ENCODE assay signal across 8 cellular contexts in the genomic region with DNA sequence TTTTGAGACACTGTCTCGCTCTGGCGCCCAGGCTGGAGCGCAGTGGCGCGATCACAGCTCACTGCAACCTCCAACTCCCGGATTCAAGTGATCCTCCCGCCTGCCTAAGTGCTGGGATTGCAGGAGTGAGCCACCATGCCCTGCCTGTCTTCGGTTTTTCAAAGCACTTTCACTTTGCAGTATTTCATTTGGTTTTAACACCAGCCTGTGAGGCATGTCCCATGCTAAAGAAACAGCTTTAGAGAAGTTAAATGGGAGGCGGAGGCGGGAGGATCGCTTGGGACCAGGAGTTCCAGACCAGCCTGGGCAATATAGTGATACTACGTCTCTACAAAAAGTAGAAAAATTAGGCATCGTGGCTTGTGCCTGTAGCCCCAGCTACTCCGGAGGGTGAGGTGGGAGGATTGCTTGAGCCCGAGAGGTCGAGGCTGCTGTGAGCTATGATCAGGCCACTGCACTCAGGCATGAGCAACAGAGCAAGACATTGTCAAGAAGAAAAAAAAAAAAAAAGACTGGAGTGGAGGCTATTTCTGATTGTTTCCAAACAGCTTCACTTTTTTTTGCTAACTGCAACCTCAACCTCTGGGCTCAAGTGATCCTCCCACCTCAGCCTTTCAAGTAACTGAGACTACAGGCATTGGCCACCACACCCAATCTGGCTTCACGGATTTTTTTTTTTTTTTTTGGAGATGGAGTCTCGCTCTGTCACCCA. TPM values are rescaled to one million over a fixed set of nuclear protein-coding genes. Genes with fewer than 3 reads are reported as not detected.
DNase-seq lines count a peak whose midpoint lies in the region; ATAC-seq, FAIRE-seq and TF ChIP-seq lines count a peak whose summit lies in the region.

No MANE protein-coding gene starts in this region.

- ATAC-seq in Panc1 (no peak), GM21447 (IDR thresholded peaks at IDR 0.05; ENCODE audit: unreplicated experiment) (no peak)

- peak overlapping the region; percentile 99 for H3K4me3 Mint-ChIP-seq in neural crest cell

- no peaks in the 10 kb centered on the region for H3K27me3 Mint-ChIP-seq in neural crest cell (ENCODE audit: low read depth)

- peak overlapping the region; percentile 91 to 96 for H3K9ac ChIP-seq in duodenal mucosa (ENCODE audit: low read depth in 1 of 2, low read length in 2 of 2)

- no peaks in the 10 kb centered on the region for H3K27me3 ChIP-seq in Panc1 (ENCODE audit: control insufficient read depth, insufficient read depth, low read length)
- H3K27me3 ChIP-seq in duodenal mucosa (ENCODE audit: control insufficient read depth in 1 of 2, insufficient read depth in 2 of 2, low read length in 2 of 2) = no peaks in the 10 kb centered on the region

- peak overlapping the region; percentile 79 to 92 for H3K4me3 ChIP-seq in Panc1 (ENCODE audit: low read depth in 2 of 2, low read length in 2 of 2)
- peak overlapping the region; percentile 83 to 88 for H3K4me3 ChIP-seq in duodenal mucosa (ENCODE audit: low read depth in 1 of 2, low read length in 2 of 2)

- peak overlapping the region; percentile 28 for H3K27ac Mint-ChIP-seq in neural crest cell (ENCODE audit: unreplicated experiment)

- TF ChIP-seq CTCF in Panc1 (IDR thresholded peaks at IDR 0.05) (no peak), neural crest cell (conservative IDR thresholded peaks at IDR 0.05) (no peak)

- CTCF ChIA-PET in Panc1 (lab: Charles Lee) = interaction anchor here (0.6 to 1.2 kb wide), 3 partner anchors 9 to 375 kb away, joined by 5 to 6 read pairs (median 5); partner anchors contain the start of gene PRCD

- peaks cover 9% of the 10 kb centered on the region for H3K36me3 Mint-ChIP-seq in neural crest cell (ENCODE audit: low read depth)

- H3K36me3 ChIP-seq in Panc1 (ENCODE audit: control insufficient read depth, insufficient read depth, low read length) = peaks cover 14% of the 10 kb centered on the region
- peaks cover 20 to 28% of the 10 kb centered on the region in 2 donors for H3K36me3 ChIP-seq in duodenal mucosa (ENCODE audit: control insufficient read depth in 1 of 2, insufficient read depth in 2 of 2, low read length in 2 of 2)

- peak overlapping the region; percentile 86 for H3K27ac ChIP-seq in Panc1 (ENCODE audit: low read length)
- H3K27ac ChIP-seq in duodenal mucosa (ENCODE audit: low read depth, low read length) = peak overlapping the region; percentile 100

- H3K9me3 Mint-ChIP-seq in neural crest cell = no peaks in the 10 kb centered on the region

- peak; percentile 58 for FAIRE-seq in GM18507 (lab: Jason Lieb, UNC)

- DNase-seq in GM18507 (ENCODE audit: extremely low spot score, insufficient read length, low read depth) (no peak), Panc1 (ENCODE audit: low read depth, low spot score) (no peak), neural crest cell (ENCODE audit: low read depth, low spot score) (no peak), NCI-H2081 treated with DMSO at 0.1 percent for 48 hours (lab: John Stamatoyannopoulos, UW) (no peak), anterior cingulate cortex (lab: John Stamatoyannopoulos, UW) (no peak), H4 (ENCODE audit: low spot score) (no peak)

- in situ Hi-C loops in Panc1 (cut with HindIII; ENCODE audit: low pct_unique_long_range_greater_than_20kb, low sequenced_read_pairs) = no loop called here

- H3K4me1 ChIP-seq in Panc1 (ENCODE audit: control insufficient read depth, insufficient read depth, low read length) (peaks cover 6% of the 10 kb centered on the region), duodenal mucosa (ENCODE audit: control insufficient read depth in 1 of 2, insufficient read depth in 2 of 2, low read length in 2 of 2) (peaks cover 29 to 41% of the 10 kb centered on the region in 2 donors)

- no TSS peak for BruUV-seq in Panc1 (replicated peaks; lab: Mats Ljungman, UMichigan)

- POLR2A ChIA-PET in Panc1 (lab: Charles Lee) = interaction anchor here (0.6 to 0.8 kb wide), 6 partner anchors 9 to 898 kb away, joined by 3 to 10 read pairs (median 5); no protein-coding TSS in a partner anchor

- intact Hi-C loops in Panc1 (cut with micrococcal nuclease; ENCODE audit: unreplicated experiment) = no loop called here

- peaks cover 36% of the 10 kb centered on the region for H3K4me1 Mint-ChIP-seq in neural crest cell

- no peaks in the 10 kb centered on the region for H3K9me3 ChIP-seq in Panc1 (ENCODE audit: control insufficient read depth, insufficient read depth, low read depth, low read length)
- H3K9me3 ChIP-seq in duodenal mucosa (ENCODE audit: control insufficient read depth in 1 of 2, low read length in 2 of 2) = no peaks in the 10 kb centered on the region

RNA-seq across cellular contexts. Expression of gene METTL23, which starts 1.3 kb away (rescaled TPM):
- 42.8 TPM for total RNA-seq in Panc1 (2021; ENCODE audit: unreplicated experiment)
- 28.6 TPM for polyA plus RNA-seq in Panc1 (2012; ENCODE audit: insufficient read length)
- total RNA-seq in neural crest cell = 28.7 and 32.3 TPM in 2 replicates
- total RNA-seq in H4 (2014; rRNA removed; shearing (Covaris generic)) = 77.5 and 112 TPM in 2 replicates

RNA-seq across cellular contexts. Expression of gene JMJD6, which starts 1.5 kb away (rescaled TPM):
- 60.0 TPM for total RNA-seq in Panc1 (2021; ENCODE audit: unreplicated experiment)
- polyA plus RNA-seq in Panc1 (2012; ENCODE audit: insufficient read length) = 54.8 TPM
- total RNA-seq in neural crest cell = 25.1 and 29.0 TPM in 2 replicates
- total RNA-seq in H4 (2014; rRNA removed; shearing (Covaris generic)) = 29.3 and 33.4 TPM in 2 replicates

RNA-seq across cellular contexts. Expression of gene SRSF2, which starts 9.2 kb away (rescaled TPM):
- 436 TPM for total RNA-seq in Panc1 (2021; ENCODE audit: unreplicated experiment)
- polyA plus RNA-seq in Panc1 (2012; ENCODE audit: insufficient read length) = 358 TPM
- total RNA-seq in neural crest cell = 425 and 453 TPM in 2 replicates
- total RNA-seq in H4 (2014; rRNA removed; shearing (Covaris generic)) = 225 and 330 TPM in 2 replicates

RNA-seq across cellular contexts. Expression of gene MFSD11, which starts 10.0 kb away (rescaled TPM):
- 42.3 TPM for total RNA-seq in Panc1 (2021; ENCODE audit: unreplicated experiment)
- 15.3 TPM for polyA plus RNA-seq in Panc1 (2012; ENCODE audit: insufficient read length)
- 29.6 and 31.6 TPM in 2 replicates for total RNA-seq in neural crest cell
- 33.5 and 36.7 TPM in 2 replicates for total RNA-seq in H4 (2014; rRNA removed; shearing (Covaris generic))

RNA-seq across cellular contexts. Expression of gene MXRA7, which starts 17.1 kb away (rescaled TPM):
- total RNA-seq in Panc1 (2021; ENCODE audit: unreplicated experiment) (77.9 TPM), neural crest cell (46.1 and 54.0 TPM in 2 replicates)
- polyA plus RNA-seq in Panc1 (2012; ENCODE audit: insufficient read length) = 88.4 TPM
- total RNA-seq in H4 (2014; rRNA removed; shearing (Covaris generic)) = 149 and 167 TPM in 2 replicates
